In the genomic region with DNA sequence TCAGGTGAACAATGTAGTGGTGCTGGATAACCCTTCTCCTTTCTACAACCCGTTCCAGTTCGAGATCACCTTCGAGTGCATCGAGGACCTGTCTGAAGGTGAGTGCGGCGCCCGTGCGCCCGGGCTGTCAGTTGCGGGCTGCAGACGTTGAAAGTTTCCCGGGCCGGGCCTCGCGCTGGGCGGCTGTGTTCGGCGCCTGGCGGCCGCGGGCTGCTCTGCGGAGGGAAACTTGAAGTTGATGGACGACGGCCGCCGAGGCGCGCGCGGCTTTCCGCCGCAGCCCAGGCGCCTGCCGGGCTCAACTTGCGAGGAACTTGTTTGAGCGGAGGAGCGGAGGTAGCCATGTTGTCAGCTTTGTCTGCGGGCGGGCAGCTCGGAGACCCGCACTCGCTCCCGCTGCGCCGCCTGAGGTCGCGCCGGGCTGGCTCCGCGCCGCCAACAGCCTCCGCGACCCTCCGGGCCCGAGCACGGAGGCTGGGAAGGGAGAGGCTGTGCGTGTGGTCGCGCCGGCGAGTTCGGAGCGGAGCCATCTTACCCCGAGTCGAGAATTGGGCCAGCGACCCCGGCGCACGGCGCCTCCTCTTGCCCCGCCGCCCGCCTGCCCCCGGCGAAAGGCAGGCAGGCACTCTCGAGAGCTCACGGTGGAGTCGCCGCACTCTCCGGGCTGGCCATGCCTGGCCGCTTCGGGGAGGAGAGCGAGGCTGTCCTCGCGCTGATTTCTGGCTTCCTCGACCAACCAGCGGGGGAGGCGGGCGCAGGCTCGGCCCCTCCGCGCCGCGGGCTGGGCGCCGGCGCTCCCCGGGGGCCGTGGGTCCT, we compare ENCODE assay signal across 1 cellular context.
TF ChIP-seq lines count a peak whose summit lies in the region.

No MANE protein-coding gene starts in this region.

TF ChIP-seq in K562, 482 proteins besides CTCF, POLR2A, EP300 and RAD21 (continued from another document and continues in another):
- TF ChIP-seq, protein P1, sequence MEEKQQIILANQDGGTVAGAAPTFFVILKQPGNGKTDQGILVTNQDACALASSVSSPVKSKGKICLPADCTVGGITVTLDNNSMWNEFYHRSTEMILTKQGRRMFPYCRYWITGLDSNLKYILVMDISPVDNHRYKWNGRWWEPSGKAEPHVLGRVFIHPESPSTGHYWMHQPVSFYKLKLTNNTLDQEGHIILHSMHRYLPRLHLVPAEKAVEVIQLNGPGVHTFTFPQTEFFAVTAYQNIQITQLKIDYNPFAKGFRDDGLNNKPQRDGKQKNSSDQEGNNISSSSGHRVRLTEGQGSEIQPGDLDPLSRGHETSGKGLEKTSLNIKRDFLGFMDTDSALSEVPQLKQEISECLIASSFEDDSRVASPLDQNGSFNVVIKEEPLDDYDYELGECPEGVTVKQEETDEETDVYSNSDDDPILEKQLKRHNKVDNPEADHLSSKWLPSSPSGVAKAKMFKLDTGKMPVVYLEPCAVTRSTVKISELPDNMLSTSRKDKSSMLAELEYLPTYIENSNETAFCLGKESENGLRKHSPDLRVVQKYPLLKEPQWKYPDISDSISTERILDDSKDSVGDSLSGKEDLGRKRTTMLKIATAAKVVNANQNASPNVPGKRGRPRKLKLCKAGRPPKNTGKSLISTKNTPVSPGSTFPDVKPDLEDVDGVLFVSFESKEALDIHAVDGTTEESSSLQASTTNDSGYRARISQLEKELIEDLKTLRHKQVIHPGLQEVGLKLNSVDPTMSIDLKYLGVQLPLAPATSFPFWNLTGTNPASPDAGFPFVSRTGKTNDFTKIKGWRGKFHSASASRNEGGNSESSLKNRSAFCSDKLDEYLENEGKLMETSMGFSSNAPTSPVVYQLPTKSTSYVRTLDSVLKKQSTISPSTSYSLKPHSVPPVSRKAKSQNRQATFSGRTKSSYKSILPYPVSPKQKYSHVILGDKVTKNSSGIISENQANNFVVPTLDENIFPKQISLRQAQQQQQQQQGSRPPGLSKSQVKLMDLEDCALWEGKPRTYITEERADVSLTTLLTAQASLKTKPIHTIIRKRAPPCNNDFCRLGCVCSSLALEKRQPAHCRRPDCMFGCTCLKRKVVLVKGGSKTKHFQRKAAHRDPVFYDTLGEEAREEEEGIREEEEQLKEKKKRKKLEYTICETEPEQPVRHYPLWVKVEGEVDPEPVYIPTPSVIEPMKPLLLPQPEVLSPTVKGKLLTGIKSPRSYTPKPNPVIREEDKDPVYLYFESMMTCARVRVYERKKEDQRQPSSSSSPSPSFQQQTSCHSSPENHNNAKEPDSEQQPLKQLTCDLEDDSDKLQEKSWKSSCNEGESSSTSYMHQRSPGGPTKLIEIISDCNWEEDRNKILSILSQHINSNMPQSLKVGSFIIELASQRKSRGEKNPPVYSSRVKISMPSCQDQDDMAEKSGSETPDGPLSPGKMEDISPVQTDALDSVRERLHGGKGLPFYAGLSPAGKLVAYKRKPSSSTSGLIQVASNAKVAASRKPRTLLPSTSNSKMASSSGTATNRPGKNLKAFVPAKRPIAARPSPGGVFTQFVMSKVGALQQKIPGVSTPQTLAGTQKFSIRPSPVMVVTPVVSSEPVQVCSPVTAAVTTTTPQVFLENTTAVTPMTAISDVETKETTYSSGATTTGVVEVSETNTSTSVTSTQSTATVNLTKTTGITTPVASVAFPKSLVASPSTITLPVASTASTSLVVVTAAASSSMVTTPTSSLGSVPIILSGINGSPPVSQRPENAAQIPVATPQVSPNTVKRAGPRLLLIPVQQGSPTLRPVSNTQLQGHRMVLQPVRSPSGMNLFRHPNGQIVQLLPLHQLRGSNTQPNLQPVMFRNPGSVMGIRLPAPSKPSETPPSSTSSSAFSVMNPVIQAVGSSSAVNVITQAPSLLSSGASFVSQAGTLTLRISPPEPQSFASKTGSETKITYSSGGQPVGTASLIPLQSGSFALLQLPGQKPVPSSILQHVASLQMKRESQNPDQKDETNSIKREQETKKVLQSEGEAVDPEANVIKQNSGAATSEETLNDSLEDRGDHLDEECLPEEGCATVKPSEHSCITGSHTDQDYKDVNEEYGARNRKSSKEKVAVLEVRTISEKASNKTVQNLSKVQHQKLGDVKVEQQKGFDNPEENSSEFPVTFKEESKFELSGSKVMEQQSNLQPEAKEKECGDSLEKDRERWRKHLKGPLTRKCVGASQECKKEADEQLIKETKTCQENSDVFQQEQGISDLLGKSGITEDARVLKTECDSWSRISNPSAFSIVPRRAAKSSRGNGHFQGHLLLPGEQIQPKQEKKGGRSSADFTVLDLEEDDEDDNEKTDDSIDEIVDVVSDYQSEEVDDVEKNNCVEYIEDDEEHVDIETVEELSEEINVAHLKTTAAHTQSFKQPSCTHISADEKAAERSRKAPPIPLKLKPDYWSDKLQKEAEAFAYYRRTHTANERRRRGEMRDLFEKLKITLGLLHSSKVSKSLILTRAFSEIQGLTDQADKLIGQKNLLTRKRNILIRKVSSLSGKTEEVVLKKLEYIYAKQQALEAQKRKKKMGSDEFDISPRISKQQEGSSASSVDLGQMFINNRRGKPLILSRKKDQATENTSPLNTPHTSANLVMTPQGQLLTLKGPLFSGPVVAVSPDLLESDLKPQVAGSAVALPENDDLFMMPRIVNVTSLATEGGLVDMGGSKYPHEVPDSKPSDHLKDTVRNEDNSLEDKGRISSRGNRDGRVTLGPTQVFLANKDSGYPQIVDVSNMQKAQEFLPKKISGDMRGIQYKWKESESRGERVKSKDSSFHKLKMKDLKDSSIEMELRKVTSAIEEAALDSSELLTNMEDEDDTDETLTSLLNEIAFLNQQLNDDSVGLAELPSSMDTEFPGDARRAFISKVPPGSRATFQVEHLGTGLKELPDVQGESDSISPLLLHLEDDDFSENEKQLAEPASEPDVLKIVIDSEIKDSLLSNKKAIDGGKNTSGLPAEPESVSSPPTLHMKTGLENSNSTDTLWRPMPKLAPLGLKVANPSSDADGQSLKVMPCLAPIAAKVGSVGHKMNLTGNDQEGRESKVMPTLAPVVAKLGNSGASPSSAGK (IDR thresholded peaks at IDR 0.05) = peak; percentile 45
- TF ChIP-seq MCM7 (IDR thresholded peaks at IDR 0.05) (no peak), ZNF274 (IDR thresholded peaks at IDR 0.05; ENCODE audit: borderline replicate concordance, low read depth, low read length) (no peak; the same call in 1 of the 2 replicates), RB1 (IDR thresholded peaks at IDR 0.05; ENCODE audit: low read depth) (peak; percentile 33; the same call in 1 of the 2 replicates), ZNF431 (CRISPR knock-in tag; IDR thresholded peaks at IDR 0.05) (no peak), GABPB1 (CRISPR knock-in tag; IDR thresholded peaks at IDR 0.05) (0 out of 2 replicates have a peak, but pooled peaks have one; percentile 40), SETDB1 (IDR thresholded peaks at IDR 0.05; ENCODE audit: low read length) (no peak), BACH1 (tag; IDR thresholded peaks at IDR 0.05) (no peak), YY1 (IDR thresholded peaks at IDR 0.05; ENCODE audit: borderline replicate concordance in 1 of 3, control insufficient read depth in 1 of 3, extremely low read depth in 1 of 3, insufficient read depth in 3 of 3, insufficient read length in 1 of 3, insufficient replicate concordance in 2 of 3, low read depth in 1 of 3, low read length in 2 of 3) (peak in 2 of 3 experiments; percentile 74 to 79), ZKSCAN3 (CRISPR knock-in tag; IDR thresholded peaks at IDR 0.05) (no peak), NEUROD1 (IDR thresholded peaks at IDR 0.05; ENCODE audit: borderline replicate concordance, low read depth, low read length, partially characterized antibody) (no peak), RBM14 (IDR thresholded peaks at IDR 0.05; ENCODE audit: borderline replicate concordance, insufficient read depth, low read depth, low read length) (0 out of 2 replicates have a peak, but pooled peaks have one; percentile 64), E2F3 (CRISPR knock-in tag; IDR thresholded peaks at IDR 0.05) (0 out of 2 replicates have a peak, but pooled peaks have one; percentile 56), XRCC3 (IDR thresholded peaks at IDR 0.05) (no peak), NONO (IDR thresholded peaks at IDR 0.05; ENCODE audit: low read depth in 2 of 2, low read length in 1 of 2) (peak in 1 of 2 experiments; percentile 64; a peak in 1 of 4 replicates), ZC3H4 (CRISPR knock-in tag; IDR thresholded peaks at IDR 0.05; ENCODE audit: borderline replicate concordance) (peak; percentile 47; the same call in 1 of the 2 replicates), SMARCE1 (IDR thresholded peaks at IDR 0.05) (no peak), KAT2B (IDR thresholded peaks at IDR 0.05; ENCODE audit: low read depth, low read length) (no peak)
- TF ChIP-seq, protein P2, sequence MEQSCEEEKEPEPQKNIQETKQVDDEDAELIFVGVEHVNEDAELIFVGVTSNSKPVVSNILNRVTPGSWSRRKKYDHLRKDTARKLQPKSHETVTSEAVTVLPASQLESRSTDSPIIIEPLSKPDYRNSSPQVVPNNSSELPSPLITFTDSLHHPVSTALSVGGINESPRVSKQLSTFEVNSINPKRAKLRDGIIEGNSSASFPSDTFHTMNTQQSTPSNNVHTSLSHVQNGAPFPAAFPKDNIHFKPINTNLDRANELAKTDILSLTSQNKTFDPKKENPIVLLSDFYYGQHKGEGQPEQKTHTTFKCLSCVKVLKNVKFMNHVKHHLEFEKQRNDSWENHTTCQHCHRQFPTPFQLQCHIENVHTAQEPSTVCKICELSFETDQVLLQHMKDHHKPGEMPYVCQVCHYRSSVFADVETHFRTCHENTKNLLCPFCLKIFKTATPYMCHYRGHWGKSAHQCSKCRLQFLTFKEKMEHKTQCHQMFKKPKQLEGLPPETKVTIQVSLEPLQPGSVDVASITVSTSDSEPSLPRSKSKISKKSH (CRISPR knock-in tag; IDR thresholded peaks at IDR 0.05) = no peak
- TF ChIP-seq, protein P3, sequence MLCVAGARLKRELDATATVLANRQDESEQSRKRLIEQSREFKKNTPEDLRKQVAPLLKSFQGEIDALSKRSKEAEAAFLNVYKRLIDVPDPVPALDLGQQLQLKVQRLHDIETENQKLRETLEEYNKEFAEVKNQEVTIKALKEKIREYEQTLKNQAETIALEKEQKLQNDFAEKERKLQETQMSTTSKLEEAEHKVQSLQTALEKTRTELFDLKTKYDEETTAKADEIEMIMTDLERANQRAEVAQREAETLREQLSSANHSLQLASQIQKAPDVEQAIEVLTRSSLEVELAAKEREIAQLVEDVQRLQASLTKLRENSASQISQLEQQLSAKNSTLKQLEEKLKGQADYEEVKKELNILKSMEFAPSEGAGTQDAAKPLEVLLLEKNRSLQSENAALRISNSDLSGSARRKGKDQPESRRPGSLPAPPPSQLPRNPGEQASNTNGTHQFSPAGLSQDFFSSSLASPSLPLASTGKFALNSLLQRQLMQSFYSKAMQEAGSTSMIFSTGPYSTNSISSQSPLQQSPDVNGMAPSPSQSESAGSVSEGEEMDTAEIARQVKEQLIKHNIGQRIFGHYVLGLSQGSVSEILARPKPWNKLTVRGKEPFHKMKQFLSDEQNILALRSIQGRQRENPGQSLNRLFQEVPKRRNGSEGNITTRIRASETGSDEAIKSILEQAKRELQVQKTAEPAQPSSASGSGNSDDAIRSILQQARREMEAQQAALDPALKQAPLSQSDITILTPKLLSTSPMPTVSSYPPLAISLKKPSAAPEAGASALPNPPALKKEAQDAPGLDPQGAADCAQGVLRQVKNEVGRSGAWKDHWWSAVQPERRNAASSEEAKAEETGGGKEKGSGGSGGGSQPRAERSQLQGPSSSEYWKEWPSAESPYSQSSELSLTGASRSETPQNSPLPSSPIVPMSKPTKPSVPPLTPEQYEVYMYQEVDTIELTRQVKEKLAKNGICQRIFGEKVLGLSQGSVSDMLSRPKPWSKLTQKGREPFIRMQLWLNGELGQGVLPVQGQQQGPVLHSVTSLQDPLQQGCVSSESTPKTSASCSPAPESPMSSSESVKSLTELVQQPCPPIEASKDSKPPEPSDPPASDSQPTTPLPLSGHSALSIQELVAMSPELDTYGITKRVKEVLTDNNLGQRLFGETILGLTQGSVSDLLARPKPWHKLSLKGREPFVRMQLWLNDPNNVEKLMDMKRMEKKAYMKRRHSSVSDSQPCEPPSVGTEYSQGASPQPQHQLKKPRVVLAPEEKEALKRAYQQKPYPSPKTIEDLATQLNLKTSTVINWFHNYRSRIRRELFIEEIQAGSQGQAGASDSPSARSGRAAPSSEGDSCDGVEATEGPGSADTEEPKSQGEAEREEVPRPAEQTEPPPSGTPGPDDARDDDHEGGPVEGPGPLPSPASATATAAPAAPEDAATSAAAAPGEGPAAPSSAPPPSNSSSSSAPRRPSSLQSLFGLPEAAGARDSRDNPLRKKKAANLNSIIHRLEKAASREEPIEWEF (CRISPR knock-in tag; IDR thresholded peaks at IDR 0.05) = no peak
- TF ChIP-seq, protein P4, sequence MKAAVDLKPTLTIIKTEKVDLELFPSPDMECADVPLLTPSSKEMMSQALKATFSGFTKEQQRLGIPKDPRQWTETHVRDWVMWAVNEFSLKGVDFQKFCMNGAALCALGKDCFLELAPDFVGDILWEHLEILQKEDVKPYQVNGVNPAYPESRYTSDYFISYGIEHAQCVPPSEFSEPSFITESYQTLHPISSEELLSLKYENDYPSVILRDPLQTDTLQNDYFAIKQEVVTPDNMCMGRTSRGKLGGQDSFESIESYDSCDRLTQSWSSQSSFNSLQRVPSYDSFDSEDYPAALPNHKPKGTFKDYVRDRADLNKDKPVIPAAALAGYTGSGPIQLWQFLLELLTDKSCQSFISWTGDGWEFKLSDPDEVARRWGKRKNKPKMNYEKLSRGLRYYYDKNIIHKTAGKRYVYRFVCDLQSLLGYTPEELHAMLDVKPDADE (conservative IDR thresholded peaks at IDR 0.05; ENCODE audit: control insufficient read depth, low read depth, low read length) = 0 out of 2 replicates have a peak, but pooled peaks have one; percentile 3
- TF ChIP-seq, protein P5, sequence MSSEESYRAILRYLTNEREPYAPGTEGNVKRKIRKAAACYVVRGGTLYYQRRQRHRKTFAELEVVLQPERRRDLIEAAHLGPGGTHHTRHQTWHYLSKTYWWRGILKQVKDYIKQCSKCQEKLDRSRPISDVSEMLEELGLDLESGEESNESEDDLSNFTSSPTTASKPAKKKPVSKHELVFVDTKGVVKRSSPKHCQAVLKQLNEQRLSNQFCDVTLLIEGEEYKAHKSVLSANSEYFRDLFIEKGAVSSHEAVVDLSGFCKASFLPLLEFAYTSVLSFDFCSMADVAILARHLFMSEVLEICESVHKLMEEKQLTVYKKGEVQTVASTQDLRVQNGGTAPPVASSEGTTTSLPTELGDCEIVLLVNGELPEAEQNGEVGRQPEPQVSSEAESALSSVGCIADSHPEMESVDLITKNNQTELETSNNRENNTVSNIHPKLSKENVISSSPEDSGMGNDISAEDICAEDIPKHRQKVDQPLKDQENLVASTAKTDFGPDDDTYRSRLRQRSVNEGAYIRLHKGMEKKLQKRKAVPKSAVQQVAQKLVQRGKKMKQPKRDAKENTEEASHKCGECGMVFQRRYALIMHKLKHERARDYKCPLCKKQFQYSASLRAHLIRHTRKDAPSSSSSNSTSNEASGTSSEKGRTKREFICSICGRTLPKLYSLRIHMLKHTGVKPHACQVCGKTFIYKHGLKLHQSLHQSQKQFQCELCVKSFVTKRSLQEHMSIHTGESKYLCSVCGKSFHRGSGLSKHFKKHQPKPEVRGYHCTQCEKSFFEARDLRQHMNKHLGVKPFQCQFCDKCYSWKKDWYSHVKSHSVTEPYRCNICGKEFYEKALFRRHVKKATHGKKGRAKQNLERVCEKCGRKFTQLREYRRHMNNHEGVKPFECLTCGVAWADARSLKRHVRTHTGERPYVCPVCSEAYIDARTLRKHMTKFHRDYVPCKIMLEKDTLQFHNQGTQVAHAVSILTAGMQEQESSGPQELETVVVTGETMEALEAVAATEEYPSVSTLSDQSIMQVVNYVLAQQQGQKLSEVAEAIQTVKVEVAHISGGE (CRISPR knock-in tag; IDR thresholded peaks at IDR 0.05) = peak in 1 of 3 experiments; percentile 43; a peak in 1 of 6 replicates
- TF ChIP-seq, protein P6, sequence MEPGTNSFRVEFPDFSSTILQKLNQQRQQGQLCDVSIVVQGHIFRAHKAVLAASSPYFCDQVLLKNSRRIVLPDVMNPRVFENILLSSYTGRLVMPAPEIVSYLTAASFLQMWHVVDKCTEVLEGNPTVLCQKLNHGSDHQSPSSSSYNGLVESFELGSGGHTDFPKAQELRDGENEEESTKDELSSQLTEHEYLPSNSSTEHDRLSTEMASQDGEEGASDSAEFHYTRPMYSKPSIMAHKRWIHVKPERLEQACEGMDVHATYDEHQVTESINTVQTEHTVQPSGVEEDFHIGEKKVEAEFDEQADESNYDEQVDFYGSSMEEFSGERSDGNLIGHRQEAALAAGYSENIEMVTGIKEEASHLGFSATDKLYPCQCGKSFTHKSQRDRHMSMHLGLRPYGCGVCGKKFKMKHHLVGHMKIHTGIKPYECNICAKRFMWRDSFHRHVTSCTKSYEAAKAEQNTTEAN (CRISPR knock-in tag; IDR thresholded peaks at IDR 0.05) = no peak
